In genomic region chr3:128068156-128068620, GRCh38 we compare ENCODE assay signal across 8 cellular contexts. TPM values are rescaled to one million over a fixed set of nuclear protein-coding genes. Genes with fewer than 3 reads are reported as not detected.
DNase-seq lines count a peak whose midpoint lies in the region; ATAC-seq and TF ChIP-seq lines count a peak whose summit lies in the region.

No MANE protein-coding gene starts in this region.

- DNase-seq in SIG-M5 treated with dmso at 0.1 percent for 504 hours (lab: John Stamatoyannopoulos, UW; ENCODE audit: unreplicated experiment) (peak; percentile 51), SIG-M5 (lab: John Stamatoyannopoulos, UW) (no peak), WERI-Rb-1 (peak; percentile 52), activated gamma-delta T cell (lab: John Stamatoyannopoulos, UW) (no peak), Ammon's horn (ENCODE audit: low spot score) (no peak)
- no peak for DNase-seq in stimulated activated effector memory CD8-positive, alpha-beta T cell treated with anti-CD3 and anti-CD28 coated beads, Interleukin-12 subunit alpha, Interleukin-12 subunit beta, amount 100 ng/mL, for 72 hours (ENCODE audit: low spot score in 2 of 2)

- H3K4me3 ChIP-seq in WERI-Rb-1 (ENCODE audit: low read depth, low read length) (no peak overlapping the region), gastroesophageal sphincter (no peak overlapping the region)

- H3K9me3 ChIP-seq in WERI-Rb-1 (ENCODE audit: severe bottlenecking) (no peaks in the 10 kb centered on the region), gastroesophageal sphincter (no peaks in the 10 kb centered on the region)

- TF ChIP-seq POLR2A in gastroesophageal sphincter (IDR thresholded peaks at IDR 0.05): no peak

- H3K9me3 Mint-ChIP-seq in stimulated activated effector memory CD8-positive, alpha-beta T cell treated with anti-CD3 and anti-CD28 coated beads, Interleukin-12 subunit alpha, Interleukin-12 subunit beta, amount 100 ng/mL, for 72 hours: no peaks in the 10 kb centered on the region

- H3K36me3 ChIP-seq in WERI-Rb-1 (peaks cover 96% of the 10 kb centered on the region), gastroesophageal sphincter (peaks cover 0 to 100% of the 10 kb centered on the region in 2 donors)

- TF ChIP-seq CTCF in LNCAP (IDR thresholded peaks at IDR 0.05) (peak; percentile 74), WERI-Rb-1 (IDR thresholded peaks at IDR 0.05; ENCODE audit: low read depth, low read length) (peak; percentile 51), gastroesophageal sphincter (IDR thresholded peaks at IDR 0.05) (peak in 3 of 4 experiments; percentile 27 to 61 (median 40))

- peaks cover 18% of the 10 kb centered on the region for H3K4me1 Mint-ChIP-seq in stimulated activated effector memory CD8-positive, alpha-beta T cell treated with anti-CD3 and anti-CD28 coated beads, Interleukin-12 subunit alpha, Interleukin-12 subunit beta, amount 100 ng/mL, for 72 hours

- no peak overlapping the region for H3K4me3 Mint-ChIP-seq in stimulated activated effector memory CD8-positive, alpha-beta T cell treated with anti-CD3 and anti-CD28 coated beads, Interleukin-12 subunit alpha, Interleukin-12 subunit beta, amount 100 ng/mL, for 72 hours

- no peaks in the 10 kb centered on the region for H3K4me1 ChIP-seq in gastroesophageal sphincter

- H3K27ac ChIP-seq in WERI-Rb-1 (peak overlapping the region; percentile 24; the same call in 1 of the 2 replicates), gastroesophageal sphincter (no peak overlapping the region)

- H3K27me3 ChIP-seq in WERI-Rb-1 (ENCODE audit: insufficient read depth, low read depth, severe bottlenecking) (no peaks in the 10 kb centered on the region), gastroesophageal sphincter (no peaks in the 10 kb centered on the region)

- TF ChIP-seq EP300 in gastroesophageal sphincter (IDR thresholded peaks at IDR 0.05): no peak

- ATAC-seq in gastroesophageal sphincter: no peak
- peak; percentile 39 for ATAC-seq in stimulated activated effector memory CD8-positive, alpha-beta T cell treated with anti-CD3 and anti-CD28 coated beads, Interleukin-12 subunit alpha, Interleukin-12 subunit beta, amount 100 ng/mL, for 72 hours

- peak overlapping the region; percentile 86 for H3K27ac Mint-ChIP-seq in stimulated activated effector memory CD8-positive, alpha-beta T cell treated with anti-CD3 and anti-CD28 coated beads, Interleukin-12 subunit alpha, Interleukin-12 subunit beta, amount 100 ng/mL, for 72 hours

- 58 to 61% methylated on average over 5 of the region's 8 CpGs for WGBS in gastroesophageal sphincter (ENCODE audit: low coverage in 1 of 2), 2 donors

- peaks cover 98% of the 10 kb centered on the region for H3K36me3 Mint-ChIP-seq in stimulated activated effector memory CD8-positive, alpha-beta T cell treated with anti-CD3 and anti-CD28 coated beads, Interleukin-12 subunit alpha, Interleukin-12 subunit beta, amount 100 ng/mL, for 72 hours

RNA-seq across cellular contexts. Expression of gene SEC61A1, which starts 16.0 kb away (rescaled TPM):
- 100 to 1,000 TPM in 1 of 4 donors, 10 to 100 TPM in 3; 72.2 to 109 (median 91.6) TPM for total RNA-seq in gastroesophageal sphincter

RNA-seq across cellular contexts. Expression of gene RUVBL1, which starts 55.4 kb away (rescaled TPM):
- 10 to 100 TPM; 19.4 to 27.8 (median 26.7) TPM for total RNA-seq in gastroesophageal sphincter

Comparison
In these comparisons a context has a peak if more than half of its experiments do, and no peak if none do; other contexts are left out.
1. DNase-seq: peak in SIG-M5 treated with dmso at 0.1 percent for 504 hours (single experiment) and WERI-Rb-1 (single experiment); none in SIG-M5 (single experiment), stimulated activated effector memory CD8-positive, alpha-beta T cell treated with anti-CD3 and anti-CD28 coated beads, Interleukin-12 subunit alpha, Interleukin-12 subunit beta, amount 100 ng/mL, for 72 hours (0 of 2), activated gamma-delta T cell (single experiment) and Ammon's horn (single experiment).
2. Peak in every context shown above with its lines, with median percentiles within 50 percentile points of each other: CTCF ChIP-seq.